ENCODE assay signal across 1 cellular context in the genomic region with DNA sequence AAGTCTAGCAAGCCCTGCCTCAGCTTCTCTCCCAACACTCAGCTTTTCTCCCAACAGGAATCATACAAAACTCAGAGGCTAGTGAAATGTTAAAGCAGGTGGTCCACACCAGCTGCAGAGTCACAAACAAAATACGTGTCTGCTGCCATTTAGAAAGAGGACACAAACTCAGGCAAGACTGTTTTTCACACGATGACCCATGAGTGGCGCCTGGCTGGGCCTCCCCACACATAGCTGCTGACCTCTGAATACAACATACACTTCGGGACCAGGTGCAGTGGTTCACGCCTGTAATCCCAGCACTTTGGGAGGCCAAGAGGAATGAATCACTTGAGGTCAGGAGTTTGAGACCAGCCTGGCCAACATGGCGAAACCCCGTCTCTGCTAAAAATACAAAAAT.
TF ChIP-seq lines count a peak whose summit lies in the region.

No MANE protein-coding gene starts in this region.

TF ChIP-seq in K562, 482 proteins besides CTCF, POLR2A, EP300 and RAD21:
- TF ChIP-seq, protein P1, sequence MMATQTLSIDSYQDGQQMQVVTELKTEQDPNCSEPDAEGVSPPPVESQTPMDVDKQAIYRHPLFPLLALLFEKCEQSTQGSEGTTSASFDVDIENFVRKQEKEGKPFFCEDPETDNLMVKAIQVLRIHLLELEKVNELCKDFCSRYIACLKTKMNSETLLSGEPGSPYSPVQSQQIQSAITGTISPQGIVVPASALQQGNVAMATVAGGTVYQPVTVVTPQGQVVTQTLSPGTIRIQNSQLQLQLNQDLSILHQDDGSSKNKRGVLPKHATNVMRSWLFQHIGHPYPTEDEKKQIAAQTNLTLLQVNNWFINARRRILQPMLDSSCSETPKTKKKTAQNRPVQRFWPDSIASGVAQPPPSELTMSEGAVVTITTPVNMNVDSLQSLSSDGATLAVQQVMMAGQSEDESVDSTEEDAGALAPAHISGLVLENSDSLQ (IDR thresholded peaks at IDR 0.05), result peak; percentile 19; the same call in 1 of the 2 replicates
- TF ChIP-seq, protein P2, sequence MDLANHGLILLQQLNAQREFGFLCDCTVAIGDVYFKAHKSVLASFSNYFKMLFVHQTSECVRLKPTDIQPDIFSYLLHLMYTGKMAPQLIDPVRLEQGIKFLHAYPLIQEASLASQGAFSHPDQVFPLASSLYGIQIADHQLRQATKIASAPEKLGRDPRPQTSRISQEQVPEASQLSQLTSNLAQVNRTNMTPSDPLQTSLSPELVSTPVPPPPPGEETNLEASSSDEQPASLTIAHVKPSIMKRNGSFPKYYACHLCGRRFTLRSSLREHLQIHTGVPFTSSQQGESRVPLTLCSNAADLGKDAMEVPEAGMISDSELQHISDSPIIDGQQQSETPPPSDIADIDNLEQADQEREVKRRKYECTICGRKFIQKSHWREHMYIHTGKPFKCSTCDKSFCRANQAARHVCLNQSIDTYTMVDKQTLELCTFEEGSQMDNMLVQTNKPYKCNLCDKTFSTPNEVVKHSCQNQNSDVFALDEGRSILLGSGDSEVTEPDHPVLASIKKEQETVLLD (IDR thresholded peaks at IDR 0.05), result 0 out of 2 replicates have a peak, but pooled peaks have one; percentile 27
